In the genomic region with DNA sequence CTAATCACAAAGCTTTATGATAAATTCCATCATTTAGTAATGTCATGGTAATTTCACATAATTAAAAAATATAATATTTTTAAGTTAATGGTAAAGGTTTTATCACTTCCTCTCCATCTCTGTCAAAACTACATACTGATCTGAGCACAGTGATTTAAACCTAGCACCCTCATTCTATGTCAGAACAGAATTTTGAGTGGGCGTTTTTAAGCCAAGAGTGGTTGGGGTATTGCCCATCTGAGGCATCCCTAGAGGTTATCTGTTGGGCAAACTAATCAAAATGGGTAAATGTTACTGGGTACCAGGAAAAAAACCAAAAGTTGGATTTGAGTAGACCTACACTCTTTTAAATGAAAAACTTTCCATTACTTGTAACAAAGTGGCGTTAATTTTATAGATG, we compare ENCODE assay signal across 20 cellular contexts.
A peak's percentile ranks its signal among the peaks of the same experiment; 100 is the strongest.
DNase-seq lines count a peak whose midpoint lies in the region; ATAC-seq and TF ChIP-seq lines count a peak whose summit lies in the region.
"Had no signal": no experiment of that assay in that cellular context is flagged by ENCODE, and none has a peak within 500 bp of the region (broad histone marks: within the 10 kb centered on the region; RNA-seq: fewer than 3 reads in every experiment).

No MANE protein-coding gene starts in this region.

- peaks cover 47% of the 10 kb centered on the region for H3K4me1 Mint-ChIP-seq in activated naive CD8-positive, alpha-beta T cell treated with anti-CD3 and anti-CD28 coated beads for 36 hours
- H3K4me1 Mint-ChIP-seq: brain, memory B cell, nephron progenitor cell had no signal

- H3K4me2 ChIP-seq in OCI-LY7 (ENCODE audit: low read length): no peak overlapping the region

- intact Hi-C loops in OCI-LY7 (cut with micrococcal nuclease; ENCODE audit: unreplicated experiment): no loop called here

- no peak overlapping the region for H3K27ac ChIP-seq in OCI-LY7 (ENCODE audit: low read depth, low read length, poor library complexity, severe bottlenecking)
- H3K27ac ChIP-seq: esophagus squamous epithelium, psoas muscle had no signal

- H3K9me3 ChIP-seq in OCI-LY7 (ENCODE audit: low read length): no peaks in the 10 kb centered on the region
- H3K9me3 ChIP-seq: esophagus squamous epithelium, psoas muscle had no signal

- peaks cover 24% of the 10 kb centered on the region for H3K9me3 Mint-ChIP-seq in activated naive CD8-positive, alpha-beta T cell treated with anti-CD3 and anti-CD28 coated beads for 36 hours

- H3K4me3 Mint-ChIP-seq in activated naive CD8-positive, alpha-beta T cell treated with anti-CD3 and anti-CD28 coated beads for 36 hours: peak overlapping the region; percentile 22
- H3K4me3 Mint-ChIP-seq: brain; memory B cell; nephron progenitor cell; T-helper 1 cell treated with Interleukin-12 subunit alpha and Interleukin-12 subunit beta and Interleukin-4 antibody, amounts not matched to agents 30 μg/mL and 1 μg/mL, for 36 hours had no signal

- H3K36me3 Mint-ChIP-seq in activated naive CD8-positive, alpha-beta T cell treated with anti-CD3 and anti-CD28 coated beads for 36 hours: peaks cover 42% of the 10 kb centered on the region

- POLR2A ChIA-PET in OCI-LY7 (lab: Charles Lee): interaction anchor here (0.7 to 2.1 kb wide), 3 partner anchors 9 to 114 kb away, joined by 3 to 6 read pairs (median 3); no protein-coding TSS in a partner anchor

- TF ChIP-seq CTCF in GM13977 (IDR thresholded peaks at IDR 0.05; ENCODE audit: extremely low read depth, insufficient read depth, missing control alignments) (no peak), OCI-LY7 (conservative IDR thresholded peaks at IDR 0.05; ENCODE audit: low read length) (no peak)

- H3K4me3 ChIP-seq in OCI-LY7 (ENCODE audit: low read depth, low read length, poor library complexity, severe bottlenecking): no peak overlapping the region
- H3K4me3 ChIP-seq: esophagus squamous epithelium, psoas muscle had no signal

- no peaks in the 10 kb centered on the region for H3K27me3 Mint-ChIP-seq in activated naive CD8-positive, alpha-beta T cell treated with anti-CD3 and anti-CD28 coated beads for 36 hours
- H3K27me3 Mint-ChIP-seq: memory B cell had no signal

- no peaks in the 10 kb centered on the region for H3K79me2 ChIP-seq in OCI-LY7 (ENCODE audit: insufficient read depth, low read depth, low read length)

- no peaks in the 10 kb centered on the region for H3K4me1 ChIP-seq in OCI-LY7 (ENCODE audit: insufficient read depth, low read length, poor library complexity, severe bottlenecking)
- H3K4me1 ChIP-seq: esophagus squamous epithelium, psoas muscle had no signal

- DNase-seq in activated CD4-positive, alpha-beta T cell treated with anti-CD3 and anti-CD28 coated beads for 48 hours: peak; percentile 47
- no peak for DNase-seq in activated CD4-positive, alpha-beta T cell treated with anti-CD3 and anti-CD28 coated beads for 1 hour
- peak; percentile 31 for DNase-seq in GM13977 (ENCODE audit: low spot score)
- DNase-seq in activated naive CD8-positive, alpha-beta T cell treated with anti-CD3 and anti-CD28 coated beads for 36 hours: peak; percentile 46
- DNase-seq in OCI-LY7 (ENCODE audit: low spot score): no peak
- DNase-seq: activated effector memory CD4-positive, alpha-beta T cell treated with Interleukin-2 at 50 U/mL for 16 hours; C1 segment of cervical spinal cord; esophagus squamous epithelium; glutamatergic neuron; NCI-H146; NCI-H345; nephron progenitor cell; psoas muscle; SHP77 had no signal

- H3K9me2 ChIP-seq in OCI-LY7 (ENCODE audit: insufficient read depth, low read length): no peaks in the 10 kb centered on the region

- CTCF ChIA-PET in OCI-LY7 (lab: Charles Lee; ENCODE audit: unreplicated experiment): no interaction called here

- no peak overlapping the region for H2AFZ ChIP-seq in OCI-LY7 (ENCODE audit: low read length)

- ATAC-seq in HG02610 (IDR thresholded peaks at IDR 0.05; ENCODE audit: unreplicated experiment) (peak; percentile 53), GM21619 (IDR thresholded peaks at IDR 0.05; ENCODE audit: unreplicated experiment) (no peak), HG03571 (IDR thresholded peaks at IDR 0.05; ENCODE audit: unreplicated experiment) (no peak)
- ATAC-seq: psoas muscle had no signal

- H3K36me3 ChIP-seq in OCI-LY7 (ENCODE audit: insufficient read depth, low read length): no peaks in the 10 kb centered on the region

- in situ Hi-C loops in GM13977 (cut with MboI; ENCODE audit: low pct_unique_long_range_greater_than_20kb, low sequenced_read_pairs, unreplicated experiment): no loop called here

- H3K27ac Mint-ChIP-seq in activated naive CD8-positive, alpha-beta T cell treated with anti-CD3 and anti-CD28 coated beads for 36 hours: peak overlapping the region; percentile 86
- H3K27ac Mint-ChIP-seq: brain, memory B cell, nephron progenitor cell had no signal

- no peaks in the 10 kb centered on the region for H4K20me1 ChIP-seq in OCI-LY7 (ENCODE audit: insufficient read depth, low read length)

- BruUV-seq in OCI-LY7 (replicated peaks; lab: Mats Ljungman, UMichigan): no TSS peak

Comparison
In these comparisons a context has a peak if more than half of its experiments do, and no peak if none do; other contexts are left out.
1. DNase-seq: peak in activated CD4-positive, alpha-beta T cell treated with anti-CD3 and anti-CD28 coated beads for 48 hours (single experiment), GM13977 (single experiment) and activated naive CD8-positive, alpha-beta T cell treated with anti-CD3 and anti-CD28 coated beads for 36 hours (single experiment); none in activated CD4-positive, alpha-beta T cell treated with anti-CD3 and anti-CD28 coated beads for 1 hour (single experiment) and OCI-LY7 (single experiment).